In the genomic region with DNA sequence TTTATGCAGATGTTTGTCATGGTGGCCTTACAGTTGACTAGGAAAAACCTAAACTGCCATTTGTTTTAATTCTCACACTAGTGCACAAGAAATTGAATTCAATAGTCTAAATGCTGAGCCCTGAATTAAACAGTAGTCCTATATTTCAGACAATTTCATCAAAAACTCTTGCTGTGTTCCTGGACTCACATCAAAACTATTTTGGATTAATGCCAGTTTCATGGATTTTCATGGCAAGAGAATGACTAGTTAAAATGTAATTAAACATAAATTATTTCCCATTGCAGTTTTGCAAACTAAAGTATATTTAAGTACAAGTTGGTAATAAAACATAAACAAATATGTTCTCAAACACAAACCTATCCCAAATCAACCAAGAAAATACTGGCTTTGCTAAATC, we compare ENCODE assay signal across 1 cellular context.
TF ChIP-seq lines count a peak whose summit lies in the region.

No MANE protein-coding gene starts in this region.

TF ChIP-seq in IMR-90, 13 proteins besides CTCF, POLR2A, EP300 and RAD21 (continued from another document):
- TF ChIP-seq, protein P1, sequence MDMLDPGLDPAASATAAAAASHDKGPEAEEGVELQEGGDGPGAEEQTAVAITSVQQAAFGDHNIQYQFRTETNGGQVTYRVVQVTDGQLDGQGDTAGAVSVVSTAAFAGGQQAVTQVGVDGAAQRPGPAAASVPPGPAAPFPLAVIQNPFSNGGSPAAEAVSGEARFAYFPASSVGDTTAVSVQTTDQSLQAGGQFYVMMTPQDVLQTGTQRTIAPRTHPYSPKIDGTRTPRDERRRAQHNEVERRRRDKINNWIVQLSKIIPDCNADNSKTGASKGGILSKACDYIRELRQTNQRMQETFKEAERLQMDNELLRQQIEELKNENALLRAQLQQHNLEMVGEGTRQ (IDR thresholded peaks at IDR 0.05; ENCODE audit: low read depth, low read length), result no peak
- no peak for TF ChIP-seq CEBPB (IDR thresholded peaks at IDR 0.05; ENCODE audit: low read depth, low read length)
